ENCODE assay signal across 19 cellular contexts in genomic region chr16:19712418-19713058, GRCh38. TPM values are rescaled to one million over a fixed set of nuclear protein-coding genes. Genes with fewer than 3 reads are reported as not detected.
DNase-seq lines count a peak whose midpoint lies in the region; ATAC-seq, FAIRE-seq and TF ChIP-seq lines count a peak whose summit lies in the region.
"Had no signal": no experiment of that assay in that cellular context is flagged by ENCODE, and none has a peak within 500 bp of the region (broad histone marks: within the 10 kb centered on the region; RNA-seq: fewer than 3 reads in every experiment).

No MANE protein-coding gene starts in this region.

- BruUV-seq in HepG2 (replicated peaks; lab: Mats Ljungman, UMichigan): no TSS peak

- H2AFZ ChIP-seq in HepG2 (ENCODE audit: low read length): no peak overlapping the region
- H2AFZ ChIP-seq: GM23248 had no signal

- H3K9ac ChIP-seq in HepG2 (ENCODE audit: insufficient read depth, low read depth, low read length) (no peak overlapping the region), kidney (ENCODE audit: low read length in 2 of 2) (no peak overlapping the region)
- H3K9ac ChIP-seq: BLaER1 treated with 17β-estradiol and CSF1 and Interleukin-3, amounts not matched to agents 10 nM and 100 nM; GM23248 had no signal

- peaks cover 32% of the 10 kb centered on the region for H3K4me1 Mint-ChIP-seq in activated T-helper 17 cell treated with anti-CD3 and anti-CD28 coated beads, Interleukin-2, amount 50 U/mL, for 72 hours

- TF ChIP-seq POLR2A in HepG2 (IDR thresholded peaks at IDR 0.05; ENCODE audit: insufficient read depth in 1 of 2, low read depth in 2 of 2, low read length in 2 of 2) (0 out of 4 replicates have a peak, but pooled peaks of 1 of the 2 experiments have one; percentile 29), right lobe of liver (IDR thresholded peaks at IDR 0.05) (no peak)

- intact Hi-C loops in HepG2 (cut with micrococcal nuclease; ENCODE audit: unreplicated experiment): no loop called here
- intact Hi-C loops in right lobe of liver (cut with DNase I): no loop called here
- intact Hi-C loops in kidney (cut with DNase I): no loop called here

- no peak overlapping the region for H3K4me3 ChIP-seq in HepG2 (replicated peaks in 1 of 3; ENCODE audit: insufficient read depth in 1 of 3, low read depth in 2 of 3, low read length in 3 of 3)
- H3K4me3 ChIP-seq in right lobe of liver: no peak overlapping the region
- no peak overlapping the region for H3K4me3 ChIP-seq in kidney (ENCODE audit: low read length in 2 of 2)
- H3K4me3 ChIP-seq: BLaER1 treated with 17β-estradiol and CSF1 and Interleukin-3, amounts not matched to agents 10 nM and 100 nM; GM12878; GM23248 had no signal

- POLR2A ChIA-PET in HepG2 (lab: Yijun Ruan, JAX): no interaction called here

- WGBS in HepG2 (ENCODE audit: low lambda C conversion rate): 97% methylated on average over 11 of the region's 11 CpGs
- 95% methylated on average over 2 of the region's 11 CpGs for WGBS in right lobe of liver (ENCODE audit: insufficient coverage, low coverage, low lambda C conversion rate, missing lambda C conversion rate)

- peaks cover 27% of the 10 kb centered on the region for H3K79me2 ChIP-seq in HepG2 (ENCODE audit: insufficient read depth, low read length)

- no peak overlapping the region for H3K27ac ChIP-seq in HepG2 (ENCODE audit: extremely low read length, insufficient read depth, low read length)
- H3K27ac ChIP-seq in right lobe of liver: no peak overlapping the region
- H3K27ac ChIP-seq in kidney (ENCODE audit: low read depth in 2 of 2, low read length in 2 of 2): no peak overlapping the region
- H3K27ac ChIP-seq: GM23248 had no signal

- DNase-seq in HepG2 (ENCODE audit: low spot score): no peak
- no peak for DNase-seq in right lobe of liver
- peak; percentile 48 for DNase-seq in kidney
- DNase-seq in NCI-H1436 treated with DMSO at 0.1 percent for 48 hours (lab: John Stamatoyannopoulos, UW): no peak
- no peak for DNase-seq in NOMO-1 treated with dmso at 0.1 percent for 144 hours (lab: John Stamatoyannopoulos, UW; ENCODE audit: unreplicated experiment)
- no peak for DNase-seq in DMS53 treated with DMSO at 0.1 percent for 48 hours (lab: John Stamatoyannopoulos, UW; ENCODE audit: unreplicated experiment)
- DNase-seq: 8988T; Calu3; CD8-positive, alpha-beta T cell; DND-41; EL; GM23248; HFFc6 had no signal

- TF ChIP-seq EP300 in HepG2 (IDR thresholded peaks at IDR 0.05; ENCODE audit: low read depth in 2 of 2, low read length in 2 of 2) (no peak), HepG2 (CRISPR knock-in tag; IDR thresholded peaks at IDR 0.05; ENCODE audit: borderline replicate concordance) (no peak)

- CTCF ChIA-PET in HepG2 (lab: Yijun Ruan, JAX; ENCODE audit: low intra/inter-chr PET ratio, low total read pairs): no interaction called here

- H3K4me1 ChIP-seq in HepG2 (ENCODE audit: insufficient read depth, low read length) (peaks cover 37% of the 10 kb centered on the region), right lobe of liver (peaks cover 0 to 8% (median 3%) of the 10 kb centered on the region in 4 donors), kidney (ENCODE audit: control insufficient read depth in 1 of 2, insufficient read depth in 1 of 2, low read depth in 1 of 2, low read length in 2 of 2) (peaks cover 6 to 12% of the 10 kb centered on the region in 2 donors)

- H4K20me1 ChIP-seq in HepG2 (ENCODE audit: insufficient read depth, low read length): peaks cover 4% of the 10 kb centered on the region

- H3K36me3 ChIP-seq in HepG2 (replicated peaks in 1 of 2; ENCODE audit: control insufficient read depth in 1 of 2, insufficient read depth in 2 of 2, low read length in 2 of 2): peaks cover 40 to 46% of the 10 kb centered on the region in 2 experiments
- H3K36me3 ChIP-seq in right lobe of liver: peaks cover 0 to 12% (median 0%) of the 10 kb centered on the region in 4 donors
- peaks cover 3 to 11% of the 10 kb centered on the region in 2 donors for H3K36me3 ChIP-seq in kidney (ENCODE audit: control insufficient read depth in 1 of 2, insufficient read depth in 2 of 2, low read length in 2 of 2)

- peaks cover 61% of the 10 kb centered on the region for H3K36me3 Mint-ChIP-seq in activated T-helper 17 cell treated with anti-CD3 and anti-CD28 coated beads, Interleukin-2, amount 50 U/mL, for 72 hours (ENCODE audit: low read depth)

- H3K27me3 Mint-ChIP-seq in activated T-helper 17 cell treated with anti-CD3 and anti-CD28 coated beads, Interleukin-2, amount 50 U/mL, for 72 hours: no peaks in the 10 kb centered on the region
- H3K27me3 Mint-ChIP-seq: B cell had no signal

- H3K9me3 ChIP-seq in HepG2 (ENCODE audit: low read length) (no peaks in the 10 kb centered on the region), right lobe of liver (no peaks in the 10 kb centered on the region), kidney (ENCODE audit: control insufficient read depth in 1 of 2, low read length in 2 of 2) (no peaks in the 10 kb centered on the region)
- H3K9me3 ChIP-seq: BLaER1 treated with 17β-estradiol and CSF1 and Interleukin-3, amounts not matched to agents 10 nM and 100 nM had no signal

- no peak for ATAC-seq in HepG2
- no peak for ATAC-seq in right lobe of liver
- ATAC-seq in activated T-helper 17 cell treated with anti-CD3 and anti-CD28 coated beads, Interleukin-2, amount 50 U/mL, for 72 hours (replicated peaks): no peak
- no peak for ATAC-seq in HG02884 (IDR thresholded peaks at IDR 0.05; ENCODE audit: unreplicated experiment)
- ATAC-seq: CD8-positive, alpha-beta T cell; GM12878; HCT116 had no signal

- H3K4me2 ChIP-seq in HepG2 (ENCODE audit: low read depth, low read length): no peak overlapping the region
- H3K4me2 ChIP-seq: BLaER1 treated with 17β-estradiol and CSF1 and Interleukin-3, amounts not matched to agents 10 nM and 100 nM had no signal

- TF ChIP-seq CTCF in HepG2 (CRISPR knock-in tag; IDR thresholded peaks at IDR 0.05) (no peak), right lobe of liver (IDR thresholded peaks at IDR 0.05) (no peak), kidney (IDR thresholded peaks at IDR 0.05; ENCODE audit: borderline replicate concordance, extremely low read depth, insufficient read depth) (no peak)

- TF ChIP-seq RAD21 in HepG2 (CRISPR knock-in tag; IDR thresholded peaks at IDR 0.05): no peak

- FAIRE-seq in HepG2 (lab: Jason Lieb, UNC) (no peak), kidney (lab: Jason Lieb, UNC) (no peak)
- FAIRE-seq: GM12878 had no signal

- H3K27ac Mint-ChIP-seq in activated T-helper 17 cell treated with anti-CD3 and anti-CD28 coated beads, Interleukin-2, amount 50 U/mL, for 72 hours: peak overlapping the region; percentile 41
- H3K27ac Mint-ChIP-seq: B cell; CD8-positive, alpha-beta T cell; HFFc6 had no signal

- H3K4me3 Mint-ChIP-seq in activated T-helper 17 cell treated with anti-CD3 and anti-CD28 coated beads, Interleukin-2, amount 50 U/mL, for 72 hours: no peak overlapping the region
- H3K4me3 Mint-ChIP-seq: B cell; CD8-positive, alpha-beta T cell; HFFc6 had no signal

- in situ Hi-C loops in HepG2 (cut with HindIII; ENCODE audit: extremely low pct_ligation_motif_present, low pct_unique_long_range_greater_than_20kb): no loop called here

- H3K9me3 Mint-ChIP-seq in activated T-helper 17 cell treated with anti-CD3 and anti-CD28 coated beads, Interleukin-2, amount 50 U/mL, for 72 hours: no peaks in the 10 kb centered on the region
- H3K9me3 Mint-ChIP-seq: CD8-positive, alpha-beta T cell; HFFc6 had no signal

- no peaks in the 10 kb centered on the region; a peak in 1 of 5 replicates for H3K27me3 ChIP-seq in HepG2 (ENCODE audit: control insufficient read depth in 1 of 2, insufficient read depth in 2 of 2, low read length in 2 of 2)
- H3K27me3 ChIP-seq in right lobe of liver: no peaks in the 10 kb centered on the region
- H3K27me3 ChIP-seq: BLaER1 treated with 17β-estradiol and CSF1 and Interleukin-3, amounts not matched to agents 10 nM and 100 nM had no signal

RNA-seq across cellular contexts. Expression of gene KNOP1, which starts 5.5 kb away (rescaled TPM):
- 57.5 and 80.3 TPM in 2 replicates for total RNA-seq in HepG2 (2016; rRNA removed; fragmentation: Illumina TruSeq; extraction: Trizol)
- 13.0 and 17.5 TPM in 2 replicates for total RNA-seq in HepG2 (2016; cell fraction: cytosol; rRNA removed; fragmentation: Illumina TruSeq; extraction: Trizol; ENCODE audit: low read depth)
- total RNA-seq in HepG2 (2016; cell fraction: insoluble cytoplasmic fraction; rRNA removed; fragmentation: Illumina TruSeq; extraction: Trizol): 60.4 and 77.7 TPM in 2 replicates
- total RNA-seq in HepG2 (2016; cell fraction: membrane; rRNA removed; fragmentation: Illumina TruSeq; extraction: Trizol): 17.7 and 21.4 TPM in 2 replicates
- total RNA-seq in HepG2 (2016; cell fraction: nucleus; rRNA removed; fragmentation: Illumina TruSeq; extraction: Trizol): 37.8 and 39.8 TPM in 2 replicates
- polyA plus RNA-seq in HepG2 (2011; rRNA removed): 20.6 and 21.2 TPM in 2 replicates
- 11.3 and 14.9 TPM in 2 replicates for polyA plus RNA-seq in HepG2 (2011; cell fraction: cytosol; rRNA removed)
- 9.1 and 11.2 TPM in 2 replicates for polyA plus RNA-seq in HepG2 (2011; cell fraction: nucleus; rRNA removed)
- 34.8 and 37.7 TPM in 2 replicates for polyA plus RNA-seq in HepG2 (2012)
- polyA plus RNA-seq in HepG2 (2016; cell fraction: cytosol; fragmentation: Illumina TruSeq; extraction: Trizol; ENCODE audit: low read depth): 4.9 and 5.2 TPM in 2 replicates
- 78.5 and 79.9 TPM in 2 replicates for polyA plus RNA-seq in HepG2 (2016; cell fraction: insoluble cytoplasmic fraction; fragmentation: Illumina TruSeq; extraction: Trizol; ENCODE audit: low read depth)
- 9.0 and 11.9 TPM in 2 replicates for polyA plus RNA-seq in HepG2 (2016; cell fraction: membrane; fragmentation: Illumina TruSeq; extraction: Trizol; ENCODE audit: low read depth)
- polyA plus RNA-seq in HepG2 (2016; cell fraction: nucleus; fragmentation: Illumina TruSeq; extraction: Trizol; ENCODE audit: insufficient read depth, low read depth): 45.4 and 46.8 TPM in 2 replicates
- 13.7 and 26.8 TPM in 2 replicates for polyA minus RNA-seq in HepG2 (2011; rRNA and poly(A)+ RNA removed; ENCODE audit: low replicate concordance)
- 6.0 and 8.2 TPM in 2 replicates for polyA minus RNA-seq in HepG2 (2011; cell fraction: cytosol; rRNA and poly(A)+ RNA removed)
- polyA minus RNA-seq in HepG2 (2011; cell fraction: nucleus; rRNA and poly(A)+ RNA removed): 29.0 and 29.1 TPM in 2 replicates
- total RNA-seq in right lobe of liver: 1 to 10 TPM; 3.4 to 9.4 (median 7.3) TPM
- total RNA-seq in activated T-helper 17 cell treated with anti-CD3 and anti-CD28 coated beads, Interleukin-2, amount 50 U/mL, for 72 hours: 10 to 100 TPM; 15.6 to 26.6 TPM
- total RNA-seq in kidney: 17.9 TPM
- 10.2 TPM for polyA plus RNA-seq in kidney (ENCODE audit: insufficient read depth, low read depth, low replicate concordance)

RNA-seq across cellular contexts. Expression of gene IQCK, which starts 5.5 kb away (rescaled TPM):
- total RNA-seq in HepG2 (2016; rRNA removed; fragmentation: Illumina TruSeq; extraction: Trizol): 7.3 and 11.9 TPM in 2 replicates
- total RNA-seq in HepG2 (2016; cell fraction: cytosol; rRNA removed; fragmentation: Illumina TruSeq; extraction: Trizol; ENCODE audit: low read depth): 2.5 and 2.7 TPM in 2 replicates
- 7.4 and 11.9 TPM in 2 replicates for total RNA-seq in HepG2 (2016; cell fraction: insoluble cytoplasmic fraction; rRNA removed; fragmentation: Illumina TruSeq; extraction: Trizol)
- 5.6 and 6.6 TPM in 2 replicates for total RNA-seq in HepG2 (2016; cell fraction: membrane; rRNA removed; fragmentation: Illumina TruSeq; extraction: Trizol)
- 8.1 and 9.6 TPM in 2 replicates for total RNA-seq in HepG2 (2016; cell fraction: nucleus; rRNA removed; fragmentation: Illumina TruSeq; extraction: Trizol)
- polyA plus RNA-seq in HepG2 (2011; rRNA removed): 3.0 and 5.1 TPM in 2 replicates
- polyA plus RNA-seq in HepG2 (2011; cell fraction: cytosol; rRNA removed): 4.6 and 5.2 TPM in 2 replicates
- 2.5 TPM in 2 replicates for polyA plus RNA-seq in HepG2 (2011; cell fraction: nucleus; rRNA removed)
- 1.8 and 3.4 TPM in 2 replicates for polyA plus RNA-seq in HepG2 (2012)
- 3.8 and 4.9 TPM in 2 replicates for polyA plus RNA-seq in HepG2 (2016; cell fraction: cytosol; fragmentation: Illumina TruSeq; extraction: Trizol; ENCODE audit: low read depth)
- 19.6 and 22.1 TPM in 2 replicates for polyA plus RNA-seq in HepG2 (2016; cell fraction: insoluble cytoplasmic fraction; fragmentation: Illumina TruSeq; extraction: Trizol; ENCODE audit: low read depth)
- 7.3 and 8.3 TPM in 2 replicates for polyA plus RNA-seq in HepG2 (2016; cell fraction: membrane; fragmentation: Illumina TruSeq; extraction: Trizol; ENCODE audit: low read depth)
- 10.1 and 10.4 TPM in 2 replicates for polyA plus RNA-seq in HepG2 (2016; cell fraction: nucleus; fragmentation: Illumina TruSeq; extraction: Trizol; ENCODE audit: insufficient read depth, low read depth)
- 7.0 and 10.3 TPM in 2 replicates for polyA minus RNA-seq in HepG2 (2011; rRNA and poly(A)+ RNA removed; ENCODE audit: low replicate concordance)
- polyA minus RNA-seq in HepG2 (2011; cell fraction: cytosol; rRNA and poly(A)+ RNA removed): 3.2 TPM in 2 replicates
- polyA minus RNA-seq in HepG2 (2011; cell fraction: nucleus; rRNA and poly(A)+ RNA removed): 6.8 and 10.3 TPM in 2 replicates
- 1 to 10 TPM; 2.0 to 4.7 (median 3.9) TPM for total RNA-seq in right lobe of liver
- total RNA-seq in activated T-helper 17 cell treated with anti-CD3 and anti-CD28 coated beads, Interleukin-2, amount 50 U/mL, for 72 hours: 1 to 10 TPM; 1.7 to 2.9 TPM
- 38.1 TPM for total RNA-seq in kidney
- 35.4 TPM for polyA plus RNA-seq in kidney (ENCODE audit: insufficient read depth, low read depth, low replicate concordance)
